4 cellular contexts compared by ENCODE assay signal in genomic region chr6:32457054-32457453, GRCh38. TPM values are rescaled to one million over a fixed set of nuclear protein-coding genes. Genes with fewer than 3 reads are reported as not detected.
"Had no signal": no experiment of that assay in that cellular context is flagged by ENCODE, and none has a peak within 500 bp of the region (broad histone marks: within the 10 kb centered on the region; RNA-seq: fewer than 3 reads in every experiment).

No MANE protein-coding gene starts in this region.

- ATAC-seq: GM12878 had no signal

- H3K4me3 ChIP-seq: GM12878 had no signal

- DNase-seq: GDM1, GF-D8 had no signal

RNA-seq across cellular contexts. Expression of gene HLA-DRA, which starts 17.4 kb away (rescaled TPM):
- total RNA-seq: G401 had no signal

RNA-seq across cellular contexts. Expression of gene BTNL2, which starts 50.1 kb away (rescaled TPM):
- total RNA-seq: G401 had no signal
